10 cellular contexts compared by ENCODE assay signal in genomic region chr12:6963016-6963731, GRCh38. TPM values are rescaled to one million over a fixed set of nuclear protein-coding genes. Genes with fewer than 3 reads are reported as not detected.
DNase-seq lines count a peak whose midpoint lies in the region; ATAC-seq and TF ChIP-seq lines count a peak whose summit lies in the region.
"Had no signal": no experiment of that assay in that cellular context is flagged by ENCODE, and none has a peak within 500 bp of the region (broad histone marks: within the 10 kb centered on the region; RNA-seq: fewer than 3 reads in every experiment).

No MANE protein-coding gene starts in this region.

- POLR2A ChIA-PET in naive thymus-derived CD8-positive, alpha-beta T cell (lab: Charles Lee): interaction anchor here (0.8 to 13.5 kb wide), 9 partner anchors 8 to 111 kb away, joined by 3 to 1315 read pairs (median 20); partner anchors contain the start of genes C12orf57, ENO2, PTPN6 and RNU7-1

- H3K4me3 ChIP-seq in MG63: no peak overlapping the region

- H3K9me3 ChIP-seq in MG63: no peaks in the 10 kb centered on the region

- H3K36me3 Mint-ChIP-seq in Calu3 (ENCODE audit: insufficient read depth, unreplicated experiment): peaks cover 96% of the 10 kb centered on the region
- peaks cover 58% of the 10 kb centered on the region for H3K36me3 Mint-ChIP-seq in central memory CD8-positive, alpha-beta T cell (ENCODE audit: insufficient read depth)
- peaks cover 0 to 50% (median 24%) of the 10 kb centered on the region in 3 donors for H3K36me3 Mint-ChIP-seq in naive thymus-derived CD8-positive, alpha-beta T cell

- H3K27ac Mint-ChIP-seq in Calu3 (ENCODE audit: unreplicated experiment): peak overlapping the region; percentile 87
- H3K27ac Mint-ChIP-seq in central memory CD8-positive, alpha-beta T cell (ENCODE audit: low read depth): peak overlapping the region; percentile 99
- H3K27ac Mint-ChIP-seq in naive thymus-derived CD8-positive, alpha-beta T cell: peak overlapping the region in 7 of 10 donors; percentile 37 to 99 (median 71)

- ATAC-seq in central memory CD8-positive, alpha-beta T cell (replicated peaks; ENCODE audit: extremely low read depth, poor library complexity, severe bottlenecking): no peak
- no peak for ATAC-seq in naive thymus-derived CD8-positive, alpha-beta T cell
- ATAC-seq in HG02623 (IDR thresholded peaks at IDR 0.05; ENCODE audit: unreplicated experiment) (no peak), HG03280 (IDR thresholded peaks at IDR 0.05; ENCODE audit: unreplicated experiment) (no peak)

- no TSS peak for BruUV-seq in Calu3 (replicated peaks; lab: Mats Ljungman, UMichigan)

- intact Hi-C loops in Calu3 (cut with micrococcal nuclease; ENCODE audit: unreplicated experiment): no loop called here

- H3K4me1 Mint-ChIP-seq in Calu3 (ENCODE audit: low read depth, unreplicated experiment): peaks cover 38% of the 10 kb centered on the region
- H3K4me1 Mint-ChIP-seq in central memory CD8-positive, alpha-beta T cell: peaks cover 50% of the 10 kb centered on the region
- H3K4me1 Mint-ChIP-seq in naive thymus-derived CD8-positive, alpha-beta T cell: peaks cover 36 to 66% (median 65%) of the 10 kb centered on the region in 4 donors

- peaks cover 38% of the 10 kb centered on the region for H3K36me3 ChIP-seq in MG63

- TF ChIP-seq CTCF in Calu3 (IDR thresholded peaks at IDR 0.05; ENCODE audit: unreplicated experiment): no peak

- CTCF ChIA-PET in Calu3 (lab: Charles Lee): interaction anchor here (1.7 to 5.5 kb wide), 4 partner anchors 18 to 94 kb away, joined by 9 to 90 read pairs (median 14); partner anchors contain the start of genes C12orf57, RNU7-1 and SPSB2

- H3K4me3 Mint-ChIP-seq in Calu3 (ENCODE audit: low read depth, unreplicated experiment): peak overlapping the region; percentile 79
- no peak overlapping the region for H3K4me3 Mint-ChIP-seq in central memory CD8-positive, alpha-beta T cell
- no peak overlapping the region for H3K4me3 Mint-ChIP-seq in naive thymus-derived CD8-positive, alpha-beta T cell

- no peaks in the 10 kb centered on the region for H3K27me3 ChIP-seq in MG63

- H3K9me3 Mint-ChIP-seq in Calu3 (ENCODE audit: low read depth, unreplicated experiment): no peaks in the 10 kb centered on the region
- no peaks in the 10 kb centered on the region for H3K9me3 Mint-ChIP-seq in central memory CD8-positive, alpha-beta T cell
- H3K9me3 Mint-ChIP-seq in naive thymus-derived CD8-positive, alpha-beta T cell: no peaks in the 10 kb centered on the region

- no peaks in the 10 kb centered on the region for H3K27me3 Mint-ChIP-seq in Calu3 (ENCODE audit: unreplicated experiment)
- no peaks in the 10 kb centered on the region for H3K27me3 Mint-ChIP-seq in central memory CD8-positive, alpha-beta T cell
- H3K27me3 Mint-ChIP-seq in naive thymus-derived CD8-positive, alpha-beta T cell: no peaks in the 10 kb centered on the region

- DNase-seq in Calu3 (peak; percentile 97), NCI-H146 treated with DMSO at 0.1 percent for 48 hours (lab: John Stamatoyannopoulos, UW; ENCODE audit: unreplicated experiment) (peak; percentile 98), foreskin melanocyte (no peak), MG63 (no peak)
- no peak for DNase-seq in central memory CD8-positive, alpha-beta T cell (ENCODE audit: low spot score in 2 of 2)
- peak in 1 of 10 donors; percentile 60 for DNase-seq in naive thymus-derived CD8-positive, alpha-beta T cell

RNA-seq across cellular contexts. Expression of gene PHB2, which starts 7.3 kb away (rescaled TPM):
- total RNA-seq in Calu3 (2022): 182 and 195 TPM in 2 replicates
- 100 to 1,000 TPM; 159 to 173 TPM for total RNA-seq in naive thymus-derived CD8-positive, alpha-beta T cell
- 100 to 1,000 TPM in 2 of 3 donors, 10 to 100 TPM in 1; 97.0 to 115 (median 108) TPM for polyA plus RNA-seq in naive thymus-derived CD8-positive, alpha-beta T cell
- total RNA-seq in MG63 (2014; rRNA removed; shearing (Covaris generic); ENCODE audit: low replicate concordance): 349 and 524 TPM in 2 replicates

RNA-seq across cellular contexts. Expression of gene EMG1, which starts 7.5 kb away (rescaled TPM):
- total RNA-seq in Calu3 (2022): 73.1 and 80.5 TPM in 2 replicates
- total RNA-seq in naive thymus-derived CD8-positive, alpha-beta T cell: 10 to 100 TPM; 71.1 to 72.5 TPM
- polyA plus RNA-seq in naive thymus-derived CD8-positive, alpha-beta T cell: 10 to 100 TPM; 59.7 to 66.4 (median 64.7) TPM
- total RNA-seq in MG63 (2014; rRNA removed; shearing (Covaris generic); ENCODE audit: low replicate concordance): 23.5 and 56.5 TPM in 2 replicates

RNA-seq across cellular contexts. Expression of gene PTPN6, which starts 12.0 kb away (rescaled TPM):
- 42.4 and 46.3 TPM in 2 replicates for total RNA-seq in Calu3 (2022)
- total RNA-seq in naive thymus-derived CD8-positive, alpha-beta T cell: 100 to 1,000 TPM; 235 to 247 TPM
- 100 to 1,000 TPM; 182 to 425 (median 260) TPM for polyA plus RNA-seq in naive thymus-derived CD8-positive, alpha-beta T cell
- total RNA-seq in MG63 (2014; rRNA removed; shearing (Covaris generic); ENCODE audit: low replicate concordance): not detected in 2 replicates

RNA-seq across cellular contexts. Expression of gene C12orf57, which starts 19.4 kb away (rescaled TPM):
- total RNA-seq in Calu3 (2022): 96.7 and 103 TPM in 2 replicates
- 100 to 1,000 TPM; 518 to 519 TPM for total RNA-seq in naive thymus-derived CD8-positive, alpha-beta T cell
- polyA plus RNA-seq in naive thymus-derived CD8-positive, alpha-beta T cell: 100 to 1,000 TPM; 329 to 399 (median 366) TPM
- total RNA-seq in MG63 (2014; rRNA removed; shearing (Covaris generic); ENCODE audit: low replicate concordance): 136 and 311 TPM in 2 replicates

RNA-seq across cellular contexts. Expression of gene RNU7-1, which starts 19.6 kb away (rescaled TPM):
- total RNA-seq in Calu3 (2022): not detected in 2 replicates
- total RNA-seq in naive thymus-derived CD8-positive, alpha-beta T cell: not detected
- polyA plus RNA-seq in naive thymus-derived CD8-positive, alpha-beta T cell: not detected
- total RNA-seq in MG63 (2014; rRNA removed; shearing (Covaris generic); ENCODE audit: low replicate concordance): not detected in 2 replicates
- total RNA-seq: frontal cortex; T-helper 2 cell treated with Interferon-gamma antibody and Interleukin-4, amounts not matched to agents 100 ng/mL and 5 ng/mL, for 36 hours had no signal

Comparison
In these comparisons a context has a peak if more than half of its experiments do, and no peak if none do; other contexts are left out.
1. DNase-seq: peak in Calu3 (single experiment) and NCI-H146 treated with DMSO at 0.1 percent for 48 hours (single experiment); none in central memory CD8-positive, alpha-beta T cell (0 of 2), foreskin melanocyte (single experiment) and MG63 (single experiment).
2. RNA of gene PTPN6, which starts 12.0 kb away (total RNA-seq): 235 to 247 TPM in naive thymus-derived CD8-positive, alpha-beta T cell and 42.4 to 46.3 TPM in Calu3; not detected in MG63; every median in the first group is over 10 times any median in the second.
3. Peak in every context shown above with its lines, with median percentiles within 50 percentile points of each other: H3K27ac Mint-ChIP-seq.